10 cellular contexts compared by ENCODE assay signal in the genomic region with DNA sequence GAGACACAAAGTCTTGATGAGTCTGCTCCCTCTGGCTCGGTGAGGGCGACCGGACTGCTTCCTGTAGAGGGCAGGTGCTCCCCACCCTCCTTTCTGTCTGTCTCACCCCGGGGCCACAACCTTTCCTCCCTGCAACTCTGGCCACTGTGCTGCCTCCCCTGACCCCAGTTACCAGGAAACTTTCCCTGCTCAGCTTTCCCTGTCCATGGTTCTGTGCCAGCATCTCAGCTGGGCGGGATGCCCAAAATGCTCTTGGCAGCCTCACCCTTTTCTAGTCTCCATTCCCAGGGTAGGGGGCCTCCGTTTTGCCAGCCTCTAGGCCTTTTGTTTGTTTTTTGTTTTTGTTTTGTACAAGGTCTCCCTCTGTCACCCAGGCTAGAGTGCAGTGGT. TPM values are rescaled to one million over a fixed set of nuclear protein-coding genes. Genes with fewer than 3 reads are reported as not detected.
DNase-seq lines count a peak whose midpoint lies in the region; ATAC-seq and TF ChIP-seq lines count a peak whose summit lies in the region.
"Had no signal": no experiment of that assay in that cellular context is flagged by ENCODE, and none has a peak within 500 bp of the region (broad histone marks: within the 10 kb centered on the region; RNA-seq: fewer than 3 reads in every experiment).

No MANE protein-coding gene starts in this region.

- 58 to 79% (median 70%) methylated on average over 6 of the region's 6 CpGs for WGBS in spleen, 5 donors

- peaks cover 0 to 6% (median 0%) of the 10 kb centered on the region in 7 donors for H3K27me3 ChIP-seq in spleen (replicated peaks in 1 of 7)

- no peaks in the 10 kb centered on the region for H3K9me3 Mint-ChIP-seq in dendritic cell treated with granulocyte-macrophage colony-stimulating factor and Interleukin-4, amounts not matched to agents 40 ng/mL and 50 ng/mL, for 4 days
- H3K9me3 Mint-ChIP-seq in naive thymus-derived CD8-positive, alpha-beta T cell: no peaks in the 10 kb centered on the region

- peaks cover 0 to 30% (median 3%) of the 10 kb centered on the region in 6 donors for H3K36me3 ChIP-seq in spleen

- DNase-seq in AG04449 (ENCODE audit: low read depth, low spot score) (no peak), NCI-H1694 (lab: John Stamatoyannopoulos, UW) (peak; percentile 67), retina (no peak), spleen (no peak)
- DNase-seq in naive thymus-derived CD8-positive, alpha-beta T cell: no peak
- DNase-seq: DND-41, NCI-H226 had no signal

- H3K4me1 Mint-ChIP-seq in dendritic cell treated with granulocyte-macrophage colony-stimulating factor and Interleukin-4, amounts not matched to agents 40 ng/mL and 50 ng/mL, for 4 days (ENCODE audit: low read depth): peaks cover 39% of the 10 kb centered on the region
- peaks cover 0 to 24% (median 8%) of the 10 kb centered on the region in 4 donors for H3K4me1 Mint-ChIP-seq in naive thymus-derived CD8-positive, alpha-beta T cell

- H3K27ac ChIP-seq in spleen: no peak overlapping the region

- no peak overlapping the region for H3K27ac Mint-ChIP-seq in dendritic cell treated with granulocyte-macrophage colony-stimulating factor and Interleukin-4, amounts not matched to agents 40 ng/mL and 50 ng/mL, for 4 days
- peak overlapping the region in 5 of 10 donors; percentile 26 to 84 (median 37) for H3K27ac Mint-ChIP-seq in naive thymus-derived CD8-positive, alpha-beta T cell

- TF ChIP-seq POLR2A in spleen (IDR thresholded peaks at IDR 0.05): no peak

- peaks cover 33% of the 10 kb centered on the region for H3K27me3 Mint-ChIP-seq in dendritic cell treated with granulocyte-macrophage colony-stimulating factor and Interleukin-4, amounts not matched to agents 40 ng/mL and 50 ng/mL, for 4 days
- H3K27me3 Mint-ChIP-seq in naive thymus-derived CD8-positive, alpha-beta T cell: no peaks in the 10 kb centered on the region

- intact Hi-C loops in dendritic cell treated with granulocyte-macrophage colony-stimulating factor and Interleukin-4, amounts not matched to agents 40 ng/mL and 50 ng/mL, for 4 days (cut with micrococcal nuclease): no loop called here
- intact Hi-C loops in spleen (cut with DNase I; ENCODE audit: low total_unique reads): no loop called here

- CTCF ChIA-PET in AG04449 (lab: Yijun Ruan, JAX): interaction anchor here (1.2 to 2.8 kb wide), 2 partner anchors 9 to 19 kb away, joined by 4 to 10 read pairs; a partner anchor contains a TSS

- H3K9me3 ChIP-seq in spleen: no peaks in the 10 kb centered on the region

- no peak for ATAC-seq in naive thymus-derived CD8-positive, alpha-beta T cell
- no peak for ATAC-seq in GM21360 (IDR thresholded peaks at IDR 0.05; ENCODE audit: unreplicated experiment)
- ATAC-seq in GM21447 (IDR thresholded peaks at IDR 0.05; ENCODE audit: unreplicated experiment): no peak

- TF ChIP-seq CTCF in AG04449 (IDR thresholded peaks at IDR 0.05; ENCODE audit: insufficient read depth, low read length, missing control alignments): no peak
- no peak for TF ChIP-seq CTCF in spleen (IDR thresholded peaks at IDR 0.05 in 8 of 11, conservative IDR thresholded peaks at IDR 0.05 in 3 of 11)

- H3K4me3 ChIP-seq in AG04449 (ENCODE audit: low read depth, low read length): peak overlapping the region; percentile 20; the same call in 1 of the 2 replicates
- H3K4me3 ChIP-seq in spleen: peak overlapping the region in 1 of 8 donors; percentile 91

- POLR2A ChIA-PET in AG04449 (lab: Yijun Ruan, JAX): interaction anchor here (0.6 kb wide), 1 partner anchor 11 kb away, joined by 3 read pairs; no protein-coding TSS in a partner anchor
- POLR2A ChIA-PET in naive thymus-derived CD8-positive, alpha-beta T cell (lab: Charles Lee): interaction anchor here (2.6 to 3.1 kb wide), 2 partner anchors 12 to 99 kb away, joined by 14 to 20 read pairs; a partner anchor contains a TSS

- peaks cover 8 to 31% (median 21%) of the 10 kb centered on the region in 6 donors for H3K4me1 ChIP-seq in spleen

- peak overlapping the region; percentile 87 for H3K4me3 Mint-ChIP-seq in dendritic cell treated with granulocyte-macrophage colony-stimulating factor and Interleukin-4, amounts not matched to agents 40 ng/mL and 50 ng/mL, for 4 days
- H3K4me3 Mint-ChIP-seq in naive thymus-derived CD8-positive, alpha-beta T cell: peak overlapping the region; percentile 52 to 90 (median 78)

- peaks cover 54% of the 10 kb centered on the region for H3K36me3 Mint-ChIP-seq in dendritic cell treated with granulocyte-macrophage colony-stimulating factor and Interleukin-4, amounts not matched to agents 40 ng/mL and 50 ng/mL, for 4 days (ENCODE audit: low read depth)
- peaks cover 0 to 2% (median 0%) of the 10 kb centered on the region in 3 donors for H3K36me3 Mint-ChIP-seq in naive thymus-derived CD8-positive, alpha-beta T cell

RNA-seq across cellular contexts. Expression of a gene that starts 1.4 kb away (rescaled TPM):
- total RNA-seq in naive thymus-derived CD8-positive, alpha-beta T cell: 10 to 100 TPM; 21.4 to 27.9 TPM
- 1 to 10 TPM; 1.1 to 1.9 (median 1.9) TPM for polyA plus RNA-seq in naive thymus-derived CD8-positive, alpha-beta T cell
- total RNA-seq in spleen: 10 to 100 TPM; 19.5 to 42.0 (median 37.4) TPM
- 10 to 100 TPM in 2 of 3 donors, 1 to 10 TPM in 1; 6.0 to 14.1 (median 13.6) TPM for polyA plus RNA-seq in spleen

RNA-seq across cellular contexts. Expression of a gene that starts 12.4 kb away (rescaled TPM):
- 10 to 100 TPM; 56.5 to 61.6 TPM for total RNA-seq in naive thymus-derived CD8-positive, alpha-beta T cell
- 100 to 1,000 TPM; 211 to 282 (median 256) TPM for polyA plus RNA-seq in naive thymus-derived CD8-positive, alpha-beta T cell
- total RNA-seq in spleen: 100 to 1,000 TPM in 1 of 7 donors, 10 to 100 TPM in 6; 72.9 to 143 (median 84.0) TPM
- 100 to 1,000 TPM; 106 to 161 (median 124) TPM for polyA plus RNA-seq in spleen

RNA-seq across cellular contexts. Expression of a gene that starts 19.6 kb away (rescaled TPM):
- total RNA-seq in naive thymus-derived CD8-positive, alpha-beta T cell: not detected
- under 1 TPM; 0.36 to 0.39 (median 0.39) TPM for polyA plus RNA-seq in naive thymus-derived CD8-positive, alpha-beta T cell
- total RNA-seq in spleen: not detected
- polyA plus RNA-seq in spleen: under 1 TPM in 1 of 3 donors, not detected in 2; 0.06 TPM

RNA-seq across cellular contexts. Expression of a gene that starts 22.2 kb away (rescaled TPM):
- under 1 TPM in 1 of 2 experiments, not detected in 1; 0.60 TPM for total RNA-seq in naive thymus-derived CD8-positive, alpha-beta T cell
- not detected for polyA plus RNA-seq in naive thymus-derived CD8-positive, alpha-beta T cell
- 10 to 100 TPM in 5 of 7 donors, 1 to 10 TPM in 2; 5.8 to 74.3 (median 16.5) TPM for total RNA-seq in spleen
- 10 to 100 TPM in 1 of 3 donors, 1 to 10 TPM in 2; 5.0 to 10.9 (median 8.4) TPM for polyA plus RNA-seq in spleen
